ENCODE assay signal across 19 cellular contexts in the genomic region with DNA sequence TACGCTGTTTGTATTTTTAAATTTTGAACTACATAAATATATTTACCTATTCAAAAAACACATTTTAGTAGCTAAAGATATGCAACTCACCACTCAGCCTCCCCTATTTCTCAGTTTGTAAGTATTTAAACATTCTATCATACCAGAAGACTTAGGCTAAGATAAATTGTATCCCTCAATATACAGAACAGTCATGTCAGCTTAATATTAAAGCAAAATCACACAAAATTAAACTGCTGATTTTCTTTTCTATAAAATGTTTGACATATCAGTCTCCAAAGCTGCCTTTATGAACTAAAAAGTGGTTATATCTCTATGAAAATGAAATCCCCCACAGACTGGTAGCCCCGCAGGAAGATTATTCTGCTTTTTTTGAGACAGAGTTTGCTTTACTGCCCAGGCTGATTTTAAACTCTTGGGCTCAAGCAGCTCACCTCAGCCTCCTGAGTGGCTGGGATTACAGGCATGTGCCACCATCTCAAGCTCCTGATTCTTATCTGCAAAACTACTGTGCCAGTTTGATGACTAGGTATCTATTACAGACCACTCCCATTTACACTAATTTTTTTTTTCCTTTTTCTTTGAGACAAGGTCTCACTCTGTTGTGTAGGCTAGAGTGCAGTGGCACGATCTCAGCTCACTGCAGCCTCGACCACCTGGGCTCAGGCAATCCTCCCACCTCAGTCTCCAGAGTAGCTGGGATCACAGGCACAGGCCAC. TPM values are rescaled to one million over a fixed set of nuclear protein-coding genes. Genes with fewer than 3 reads are reported as not detected.
A peak's percentile ranks its signal among the peaks of the same experiment; 100 is the strongest.
DNase-seq lines count a peak whose midpoint lies in the region; ATAC-seq, FAIRE-seq and TF ChIP-seq lines count a peak whose summit lies in the region.
"Had no signal": no experiment of that assay in that cellular context is flagged by ENCODE, and none has a peak within 500 bp of the region (broad histone marks: within the 10 kb centered on the region; RNA-seq: fewer than 3 reads in every experiment).

No MANE protein-coding gene starts in this region.

- H3K4me3 ChIP-seq in HEK293 (ENCODE audit: low read depth, low read length) (no peak overlapping the region), K562 (no peak overlapping the region), parathyroid adenoma (ENCODE audit: low read depth, low read length) (no peak overlapping the region)
- H3K4me3 ChIP-seq: HAP-1 had no signal

- H4K20me1 ChIP-seq in K562 (replicated peaks; ENCODE audit: control insufficient read depth, insufficient read depth, low read length): no peaks in the 10 kb centered on the region

- TF ChIP-seq RAD21 in K562 (CRISPR knock-in tag; conservative IDR thresholded peaks at IDR 0.05 in 1 of 2, IDR thresholded peaks at IDR 0.05 in 1 of 2): no peak

- no peak for ATAC-seq in K562

- peaks cover 30% of the 10 kb centered on the region for H3K36me3 Mint-ChIP-seq in activated naive CD4-positive, alpha-beta T cell treated with anti-CD3 and anti-CD28 coated beads, Interleukin-2, amount 10 ng/mL, durations not matched to agents 7 days and 5 days

- no peak overlapping the region for H2AFZ ChIP-seq in K562 (ENCODE audit: low read depth, low read length)
- H2AFZ ChIP-seq in parathyroid adenoma: no peak overlapping the region

- DNase-seq in activated naive CD4-positive, alpha-beta T cell treated with anti-CD3 and anti-CD28 coated beads, Interleukin-2, amount 10 ng/mL, durations not matched to agents 7 days and 5 days: no peak
- DNase-seq in activated naive CD4-positive, alpha-beta T cell treated with anti-CD3 and anti-CD28 coated beads, Interleukin-2, amount 50 U/mL, for 16 hours: no peak
- DNase-seq in K562 (ENCODE audit: extremely low read depth in 1 of 4, low spot score in 3 of 4) (no peak), HTR-8/SVneo (ENCODE audit: insufficient read length, low spot score) (no peak), NCI-H1105 treated with DMSO at 0.1 percent for 48 hours (lab: John Stamatoyannopoulos, UW) (no peak)
- DNase-seq in activated effector memory CD4-positive, alpha-beta T cell treated with Interleukin-2 at 50 U/mL for 16 hours: no peak
- DNase-seq: AML-193, GF-D8, NCI-H1048, NCI-H1436 treated with DMSO at 0.1 percent for 48 hours, NCI-H2081 treated with DMSO at 0.1 percent for 48 hours, NCI-H226, NCI-H524 treated with DMSO at 0.1 percent for 48 hours had no signal

- no peak overlapping the region for H3K4me3 Mint-ChIP-seq in activated naive CD4-positive, alpha-beta T cell treated with anti-CD3 and anti-CD28 coated beads, Interleukin-2, amount 10 ng/mL, durations not matched to agents 7 days and 5 days
- H3K4me3 Mint-ChIP-seq: CD14-positive monocyte; T-helper 1 cell treated with Interleukin-12 subunit alpha and Interleukin-12 subunit beta and Interleukin-4 antibody, amounts not matched to agents 30 μg/mL and 1 μg/mL, for 36 hours had no signal

- no peaks in the 10 kb centered on the region for H3K27me3 Mint-ChIP-seq in activated naive CD4-positive, alpha-beta T cell treated with anti-CD3 and anti-CD28 coated beads, Interleukin-2, amount 10 ng/mL, durations not matched to agents 7 days and 5 days

- peaks cover 22% of the 10 kb centered on the region for H3K4me1 Mint-ChIP-seq in activated naive CD4-positive, alpha-beta T cell treated with anti-CD3 and anti-CD28 coated beads, Interleukin-2, amount 10 ng/mL, durations not matched to agents 7 days and 5 days

- intact Hi-C loops in K562 (cut with micrococcal nuclease): loop anchor here (5.0 kb wide), 1 partner anchor 36 kb away; a partner anchor contains a TSS

- in situ Hi-C loops in K562 (cut with MboI): no loop called here

- H3K36me3 ChIP-seq in HEK293 (ENCODE audit: control insufficient read depth in 2 of 2, insufficient read depth in 1 of 2, low read length in 2 of 2) (peaks cover 12 to 17% of the 10 kb centered on the region in 2 experiments), K562 (ENCODE audit: control insufficient read depth, insufficient read depth, low read length) (peaks cover 57% of the 10 kb centered on the region), parathyroid adenoma (ENCODE audit: control insufficient read depth, insufficient read depth, low read length) (no peaks in the 10 kb centered on the region)

- H3K27me3 ChIP-seq in K562 (ENCODE audit: control insufficient read depth in 2 of 2, insufficient read depth in 2 of 2, low read length in 2 of 2) (no peaks in the 10 kb centered on the region), parathyroid adenoma (ENCODE audit: control insufficient read depth, insufficient read depth, low read length) (no peaks in the 10 kb centered on the region)

- peaks cover 17% of the 10 kb centered on the region for H3K4me1 ChIP-seq in HEK293 (ENCODE audit: control insufficient read depth, insufficient read depth, low read length)
- peaks cover 2 to 8% of the 10 kb centered on the region in 2 experiments; a peak in 2 of 5 replicates for H3K4me1 ChIP-seq in K562 (replicated peaks in 1 of 2; ENCODE audit: control insufficient read depth in 2 of 2, insufficient read depth in 2 of 2, low read length in 2 of 2)
- H3K4me1 ChIP-seq in parathyroid adenoma: peaks cover 7% of the 10 kb centered on the region
- H3K4me1 ChIP-seq: HAP-1 had no signal

- no TSS peak for BruUV-seq in K562 (replicated peaks; lab: Mats Ljungman, UMichigan)

- WGBS in K562 (ENCODE audit: insufficient coverage, low coverage, missing lambda C conversion rate): 85% methylated on average over 4 of the region's 4 CpGs

- H3K9me3 Mint-ChIP-seq in activated naive CD4-positive, alpha-beta T cell treated with anti-CD3 and anti-CD28 coated beads, Interleukin-2, amount 10 ng/mL, durations not matched to agents 7 days and 5 days: no peaks in the 10 kb centered on the region
- H3K9me3 Mint-ChIP-seq: CD14-positive monocyte; T-helper 1 cell treated with Interleukin-12 subunit alpha and Interleukin-12 subunit beta and Interleukin-4 antibody, amounts not matched to agents 30 μg/mL and 1 μg/mL, for 36 hours had no signal

- peak overlapping the region; percentile 33 for H3K27ac Mint-ChIP-seq in activated naive CD4-positive, alpha-beta T cell treated with anti-CD3 and anti-CD28 coated beads, Interleukin-2, amount 10 ng/mL, durations not matched to agents 7 days and 5 days
- H3K27ac Mint-ChIP-seq: T-helper 1 cell treated with Interleukin-12 subunit alpha and Interleukin-12 subunit beta and Interleukin-4 antibody, amounts not matched to agents 30 μg/mL and 1 μg/mL, for 36 hours had no signal

- H3K79me2 ChIP-seq in K562 (ENCODE audit: control insufficient read depth, insufficient read depth, low read length) (peaks cover 64% of the 10 kb centered on the region), parathyroid adenoma (no peaks in the 10 kb centered on the region)

- TF ChIP-seq CTCF in HEK293 (tag by site-specific recombination; IDR thresholded peaks at IDR 0.05) (no peak), K562 (IDR thresholded peaks at IDR 0.05 in 2 of 3, conservative IDR thresholded peaks at IDR 0.05 in 1 of 3; ENCODE audit: insufficient read depth in 2 of 3, low read depth in 1 of 3, low read length in 3 of 3) (no peak), parathyroid adenoma (IDR thresholded peaks at IDR 0.05) (no peak)

- POLR2A ChIA-PET in HEK293 (lab: Yijun Ruan, JAX): no interaction called here
- POLR2A ChIA-PET in K562 (lab: Yijun Ruan, JAX): interaction anchor here (0.8 to 2.2 kb wide), 5 partner anchors 8 to 29 kb away, joined by 3 to 5 read pairs (median 4); no protein-coding TSS in a partner anchor

- H3K9me3 ChIP-seq in HEK293 (ENCODE audit: control insufficient read depth, insufficient read depth, low read depth, low read length): no peaks in the 10 kb centered on the region
- no peaks in the 10 kb centered on the region for H3K9me3 ChIP-seq in K562 (replicated peaks; ENCODE audit: control insufficient read depth, insufficient read depth, low read depth, low read length)
- H3K9me3 ChIP-seq in parathyroid adenoma (ENCODE audit: control insufficient read depth, low read length): no peaks in the 10 kb centered on the region
- H3K9me3 ChIP-seq: HAP-1 had no signal

- TF ChIP-seq POLR2A in K562 (conservative IDR thresholded peaks at IDR 0.05): no peak

- no peaks in the 10 kb centered on the region for H3K9me1 ChIP-seq in K562 (ENCODE audit: control insufficient read depth, insufficient read depth, low read length)

- CTCF ChIA-PET in activated naive CD4-positive, alpha-beta T cell treated with anti-CD3 and anti-CD28 coated beads, Interleukin-2, amount 10 ng/mL, durations not matched to agents 7 days and 5 days (lab: Charles Lee): interaction anchor here (0.6 kb wide), 1 partner anchor 11 kb away, joined by 3 read pairs; no protein-coding TSS in a partner anchor
- CTCF ChIA-PET in HEK293 (lab: Yijun Ruan, JAX) (interaction anchor here (0.7 to 1.4 kb wide), 2 partner anchors 18 to 56 kb away, joined by 3 read pairs; no protein-coding TSS in a partner anchor), K562 (lab: Yijun Ruan, JAX; ENCODE audit: low intra/inter-chr PET ratio) (no interaction called here)

- no peak for TF ChIP-seq EP300 in K562 (IDR thresholded peaks at IDR 0.05; ENCODE audit: low read length)

- no peak overlapping the region for H3K9ac ChIP-seq in K562 (ENCODE audit: insufficient read depth in 1 of 2, low read depth in 2 of 2, low read length in 2 of 2)
- no peak overlapping the region for H3K9ac ChIP-seq in parathyroid adenoma
- H3K9ac ChIP-seq: KMS-11 had no signal

- FAIRE-seq in K562 (lab: Jason Lieb, UNC) (no peak), HTR-8/SVneo (lab: Jason Lieb, UNC) (no peak)

- H3K4me2 ChIP-seq in K562 (ENCODE audit: insufficient read depth, low read length): no peak overlapping the region
- peak overlapping the region; percentile 40 for H3K4me2 ChIP-seq in parathyroid adenoma (ENCODE audit: low read length)
- H3K4me2 ChIP-seq: KMS-11 had no signal

- H3K27ac ChIP-seq in HEK293 (ENCODE audit: extremely low read depth, low read depth, low read length): no peak overlapping the region
- H3K27ac ChIP-seq in K562 (ENCODE audit: extremely low read depth, low read depth, low read length): no peak overlapping the region
- H3K27ac ChIP-seq in parathyroid adenoma: peak overlapping the region; percentile 22
- H3K27ac ChIP-seq: KMS-11 had no signal

RNA-seq across cellular contexts. Expression of a gene that starts 37.6 kb away (rescaled TPM):
- 223 and 663 TPM in 2 replicates for total RNA-seq in K562 (2011; cell fraction: chromatin; rRNA removed; ENCODE audit: low replicate concordance)
- total RNA-seq in K562 (2011; cell fraction: nucleolus; rRNA removed): 111 and 152 TPM in 2 replicates
- total RNA-seq in K562 (2011; cell fraction: nucleoplasm; rRNA removed): 268 and 359 TPM in 2 replicates
- total RNA-seq in K562 (2014; rRNA removed) (102 and 139 TPM in 2 replicates), K562 (2014; rRNA removed; fragmentation: Illumina TruSeq; extraction: Trizol) (201 and 216 TPM in 2 replicates), K562 (2015; rRNA removed; fragmentation: Illumina TruSeq; extraction: Trizol) (177 and 196 TPM in 2 replicates), K562 (2021) (255 and 270 TPM in 2 replicates)
- polyA plus RNA-seq in K562 (2011; rRNA removed) (371 and 375 TPM in 2 replicates), K562 (2014; fragmentation: Illumina TruSeq; extraction: Trizol) (296 and 347 TPM in 2 replicates), K562 (2014; fragmentation: Nextera tagmentation; extraction: Ambion mirVana) (100 to 1,000 TPM; 135 to 149 TPM), K562 (2014; rRNA removed) (222 and 261 TPM in 2 replicates)
- 86.1 and 145 TPM in 2 replicates for polyA plus RNA-seq in K562 (2011; cell fraction: cytosol; rRNA removed)
- polyA plus RNA-seq in K562 (2011; cell fraction: nucleus; rRNA removed): 402 and 574 TPM in 2 replicates
- 312 and 324 TPM in 2 replicates for polyA plus RNA-seq in K562 (2012)
- polyA minus RNA-seq in K562 (2011; rRNA and poly(A)+ RNA removed): 432 and 467 TPM in 2 replicates
- polyA minus RNA-seq in K562 (2011; cell fraction: cytosol; rRNA and poly(A)+ RNA removed): 159 and 171 TPM in 2 replicates
- polyA minus RNA-seq in K562 (2011; cell fraction: nucleus; rRNA and poly(A)+ RNA removed): 87.5 and 183 TPM in 2 replicates
